In the genomic region with DNA sequence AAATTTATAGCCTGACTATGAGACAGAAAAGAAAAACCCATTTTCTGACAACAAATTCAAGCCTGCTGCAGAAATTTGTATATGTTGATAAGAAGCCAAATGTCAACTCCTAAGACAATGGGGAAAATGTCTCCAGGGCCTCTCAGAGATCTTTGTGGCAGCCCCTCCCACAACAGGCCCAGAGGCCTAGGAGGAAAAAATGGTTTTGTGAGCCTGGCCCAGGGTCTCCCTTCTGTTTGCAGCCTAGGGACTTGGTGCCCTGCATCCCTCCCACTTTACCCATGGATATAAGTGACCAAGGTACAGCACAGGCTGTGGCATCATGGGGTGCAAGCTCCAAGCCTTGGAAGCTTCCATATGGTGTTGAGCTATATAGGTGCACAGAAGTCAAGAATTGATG, we compare ENCODE assay signal across 11 cellular contexts.
"Had no signal": no experiment of that assay in that cellular context is flagged by ENCODE, and none has a peak within 500 bp of the region (broad histone marks: within the 10 kb centered on the region; RNA-seq: fewer than 3 reads in every experiment).

No MANE protein-coding gene starts in this region.

- FAIRE-seq: H1, H54 had no signal

- H3K4me1 ChIP-seq: HAP-1 had no signal

- ATAC-seq: GM23338, HCT116 had no signal

- H3K4me3 ChIP-seq: GM23248, GM23338, HAP-1 had no signal

- H3K4me2 ChIP-seq: GM23338 had no signal

- H3K27ac ChIP-seq: GM23248 had no signal

- H3K36me3 ChIP-seq: HAP-1 had no signal

- H2AFZ ChIP-seq: GM23248, GM23338 had no signal

- H3K9ac ChIP-seq: GM23248 had no signal

- DNase-seq: GM23248, GOT3, H7, H9, HCEC 1CT, HFFc6 had no signal
